7 cellular contexts compared by ENCODE assay signal in the genomic region with DNA sequence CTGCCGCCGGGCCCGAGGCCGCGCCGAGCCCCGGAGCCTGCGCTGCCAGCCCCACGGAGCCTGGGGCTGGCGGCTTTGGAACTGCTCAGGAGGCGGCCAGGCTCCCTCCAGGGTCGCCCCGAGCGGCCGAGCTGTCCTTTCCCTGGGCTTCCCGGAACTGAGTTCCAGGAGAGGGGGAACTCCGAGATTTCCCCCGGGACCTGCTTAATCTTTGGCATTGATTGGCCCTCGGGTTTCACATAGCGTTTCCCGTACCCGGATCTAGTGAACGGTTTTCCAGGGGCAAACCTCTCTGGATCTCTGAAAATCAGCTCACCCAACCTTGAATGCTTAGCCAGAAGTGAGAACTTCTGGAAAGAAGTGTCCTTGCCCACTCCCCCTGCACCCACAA. TPM values are rescaled to one million over a fixed set of nuclear protein-coding genes. Genes with fewer than 3 reads are reported as not detected.
DNase-seq lines count a peak whose midpoint lies in the region; ATAC-seq and TF ChIP-seq lines count a peak whose summit lies in the region.

No MANE protein-coding gene starts in this region.

- no peaks in the 10 kb centered on the region for H3K9me3 ChIP-seq in DOHH2 (ENCODE audit: control insufficient read depth, insufficient read depth, low read length)
- no peaks in the 10 kb centered on the region for H3K9me3 ChIP-seq in neural progenitor cell (ENCODE audit: low read depth)

- H3K27me3 ChIP-seq in DOHH2 (ENCODE audit: control insufficient read depth, low read length) (peaks cover 6% of the 10 kb centered on the region), neural progenitor cell (no peaks in the 10 kb centered on the region)

- H3K27ac Mint-ChIP-seq in endothelial cell (ENCODE audit: unreplicated experiment) (peak overlapping the region; percentile 95), neural progenitor cell (peak overlapping the region; percentile 97)

- H3K79me2 ChIP-seq in DOHH2 (ENCODE audit: control insufficient read depth, low read length) (peaks cover 10% of the 10 kb centered on the region), neural progenitor cell (ENCODE audit: low read depth) (no peaks in the 10 kb centered on the region)

- H3K27ac ChIP-seq in DOHH2 (ENCODE audit: low read depth, low read length) (peak overlapping the region; percentile 58), neural progenitor cell (no peak overlapping the region)

- H3K4me1 ChIP-seq in DOHH2 (ENCODE audit: control insufficient read depth, low read length) (peaks cover 32% of the 10 kb centered on the region), neural progenitor cell (peaks cover 7% of the 10 kb centered on the region)

- H3K4me1 Mint-ChIP-seq in endothelial cell (ENCODE audit: unreplicated experiment), result no peaks in the 10 kb centered on the region
- peaks cover 31% of the 10 kb centered on the region for H3K4me1 Mint-ChIP-seq in neural progenitor cell

- H3K4me3 Mint-ChIP-seq in endothelial cell (ENCODE audit: unreplicated experiment), result peak overlapping the region; percentile 91
- H3K4me3 Mint-ChIP-seq in neural progenitor cell, result peak overlapping the region; percentile 94

- no peaks in the 10 kb centered on the region for H3K9me2 ChIP-seq in DOHH2 (replicated peaks; ENCODE audit: control insufficient read depth, low read length)

- peak overlapping the region; percentile 78 for H3K4me2 ChIP-seq in DOHH2 (ENCODE audit: low read length)
- peak overlapping the region; percentile 99 for H3K4me2 ChIP-seq in neural progenitor cell

- TF ChIP-seq CTCF in DOHH2 (IDR thresholded peaks at IDR 0.05; ENCODE audit: low read depth, low read length, poor library complexity, severe bottlenecking) (no peak), HFF-Myc (IDR thresholded peaks at IDR 0.05; ENCODE audit: low read depth, low read length, missing control alignments) (no peak), endothelial cell (IDR thresholded peaks at IDR 0.05; ENCODE audit: unreplicated experiment) (no peak), neural progenitor cell (IDR thresholded peaks at IDR 0.05) (no peak)

- H3K36me3 Mint-ChIP-seq in endothelial cell (ENCODE audit: low read depth, unreplicated experiment) (no peaks in the 10 kb centered on the region), neural progenitor cell (peaks cover 6% of the 10 kb centered on the region)

- H3K9ac ChIP-seq in neural progenitor cell, result peak overlapping the region; percentile 81

- peak overlapping the region; percentile 97 for H2AFZ ChIP-seq in neural progenitor cell (replicated peaks)

- H3K4me3 ChIP-seq in DOHH2 (ENCODE audit: low read length) (peak overlapping the region; percentile 79), HFF-Myc (replicated peaks; ENCODE audit: low read depth, low read length) (peak overlapping the region; percentile 54), neural progenitor cell (peak overlapping the region; percentile 72)

- no peak for ATAC-seq in HG02678 (IDR thresholded peaks at IDR 0.05; ENCODE audit: unreplicated experiment)

- peaks cover 6% of the 10 kb centered on the region; the same call in 1 of the 2 replicates for H3F3A ChIP-seq in DOHH2 (ENCODE audit: control insufficient read depth, insufficient read depth)
- H3F3A ChIP-seq in neural progenitor cell (ENCODE audit: low read depth), result peaks cover 24% of the 10 kb centered on the region

- H3K27me3 Mint-ChIP-seq in endothelial cell (ENCODE audit: unreplicated experiment) (no peaks in the 10 kb centered on the region), neural progenitor cell (ENCODE audit: insufficient read depth, low read depth) (peaks cover 8% of the 10 kb centered on the region)

- H4K20me1 ChIP-seq in DOHH2 (ENCODE audit: control insufficient read depth, insufficient read depth, low read depth, low read length) (no peaks in the 10 kb centered on the region), neural progenitor cell (ENCODE audit: low read depth) (no peaks in the 10 kb centered on the region)

- no peaks in the 10 kb centered on the region for H3K9me3 Mint-ChIP-seq in endothelial cell (ENCODE audit: unreplicated experiment)
- H3K9me3 Mint-ChIP-seq in neural progenitor cell, result no peaks in the 10 kb centered on the region

- no peak for DNase-seq in HFF-Myc (ENCODE audit: extremely low read depth, low read depth)
- DNase-seq in RKO (ENCODE audit: low spot score), result peak; percentile 34
- peak; percentile 54 for DNase-seq in endothelial cell (ENCODE audit: low spot score)
- no peak for DNase-seq in neural progenitor cell (ENCODE audit: low spot score)
- no peak for DNase-seq in NCI-H2081 (lab: John Stamatoyannopoulos, UW)

- H3K36me3 ChIP-seq in DOHH2 (ENCODE audit: control insufficient read depth, low read length), result peaks cover 2% of the 10 kb centered on the region; the same call in 1 of the 2 replicates
- no peaks in the 10 kb centered on the region for H3K36me3 ChIP-seq in neural progenitor cell

RNA-seq across cellular contexts. Expression of a gene that starts 0.5 kb away (rescaled TPM):
- total RNA-seq in endothelial cell (ENCODE audit: unreplicated experiment) (18.6 TPM), neural progenitor cell (ENCODE audit: low replicate concordance) (6.0 and 15.2 TPM in 2 replicates)

RNA-seq across cellular contexts. Expression of a gene that starts 57.6 kb away (rescaled TPM):
- total RNA-seq in endothelial cell (ENCODE audit: unreplicated experiment) (8.1 TPM), neural progenitor cell (ENCODE audit: low replicate concordance) (2.8 and 7.1 TPM in 2 replicates)

Comparison
In these comparisons a context has a peak if more than half of its experiments do, and no peak if none do; other contexts are left out.
1. DNase-seq: peak in RKO (single experiment) and endothelial cell (single experiment); none in HFF-Myc (single experiment), neural progenitor cell (single experiment) and NCI-H2081 (0 of 2).
2. Peak in every context shown above with its lines, with median percentiles within 50 percentile points of each other: H3K4me3 ChIP-seq.